In the genomic region with DNA sequence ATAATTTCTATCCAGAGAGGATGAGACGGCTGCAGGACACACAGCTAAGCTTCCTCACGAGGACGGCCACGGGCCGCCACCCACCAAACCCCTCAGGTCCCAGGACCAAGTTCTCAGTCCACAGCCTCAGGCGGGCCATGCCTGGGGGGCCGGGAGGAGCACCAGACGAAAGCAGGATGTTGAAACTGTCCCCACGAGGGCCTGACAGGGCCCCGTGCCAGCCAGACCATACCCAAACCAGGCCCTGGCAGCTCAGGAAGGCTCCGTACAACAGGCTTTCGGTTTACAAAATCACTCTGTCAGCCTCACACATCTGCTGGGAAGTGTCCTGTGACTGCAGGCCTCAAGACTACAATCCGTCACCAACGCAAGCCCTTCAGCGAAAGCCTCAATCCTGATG, we compare ENCODE assay signal across 20 cellular contexts. TPM values are rescaled to one million over a fixed set of nuclear protein-coding genes. Genes with fewer than 3 reads are reported as not detected.
DNase-seq lines count a peak whose midpoint lies in the region; ATAC-seq and TF ChIP-seq lines count a peak whose summit lies in the region.
"Had no signal": no experiment of that assay in that cellular context is flagged by ENCODE, and none has a peak within 500 bp of the region (broad histone marks: within the 10 kb centered on the region; RNA-seq: fewer than 3 reads in every experiment).

No MANE protein-coding gene starts in this region.

- no peaks in the 10 kb centered on the region for H3K27me3 ChIP-seq in left ventricle myocardium inferior (ENCODE audit: low read depth)
- H3K27me3 ChIP-seq in gastroesophageal sphincter: no peaks in the 10 kb centered on the region
- H3K27me3 ChIP-seq in subcutaneous abdominal adipose tissue (ENCODE audit: control insufficient read depth in 5 of 5, insufficient read depth in 4 of 5, low read length in 5 of 5): no peaks in the 10 kb centered on the region
- H3K27me3 ChIP-seq in prostate gland (replicated peaks; ENCODE audit: insufficient read depth): no peaks in the 10 kb centered on the region
- H3K27me3 ChIP-seq: tibial artery had no signal

- DNase-seq in left cardiac atrium (no peak), left ventricle myocardium inferior (no peak), prostate gland (ENCODE audit: low spot score) (no peak)
- DNase-seq: activated CD4-positive, alpha-beta memory T cell treated with anti-CD3 and anti-CD28 coated beads, Interleukin-2, amount 10 ng/mL, durations not matched to agents 7 days and 5 days; activated naive CD4-positive, alpha-beta T cell treated with anti-CD3 and anti-CD28 coated beads, Interleukin-2, amount 10 ng/mL, durations not matched to agents 7 days and 5 days; activated T-cell treated with anti-CD3 and anti-CD28 coated beads, Interleukin-2, amount 50 U/mL, for 24 hours; effector CD8-positive, alpha-beta T cell; immature natural killer cell; KG1; NCI-H510A; stimulated activated CD4-positive, alpha-beta T cell treated with anti-CD3 and anti-CD28 coated beads, Interleukin-15, amount 100 ng/mL, for 24 hours; WERI-Rb-1 had no signal

- H3K4me1 ChIP-seq in left ventricle myocardium inferior (no peaks in the 10 kb centered on the region), gastroesophageal sphincter (no peaks in the 10 kb centered on the region), subcutaneous abdominal adipose tissue (ENCODE audit: control insufficient read depth in 5 of 5, insufficient read depth in 5 of 5, low read length in 5 of 5) (peaks cover 0 to 22% (median 14%) of the 10 kb centered on the region in 5 donors), prostate gland (replicated peaks) (no peaks in the 10 kb centered on the region)
- H3K4me1 ChIP-seq: tibial artery had no signal

- peak; percentile 51 to 56 for ATAC-seq in left cardiac atrium
- ATAC-seq in gastroesophageal sphincter: peak; percentile 46
- ATAC-seq in HG02571 (IDR thresholded peaks at IDR 0.05; ENCODE audit: unreplicated experiment): no peak

- TF ChIP-seq EP300 in gastroesophageal sphincter (IDR thresholded peaks at IDR 0.05): no peak

- H3K27ac ChIP-seq in left ventricle myocardium inferior (replicated peaks): no peak overlapping the region
- H3K27ac ChIP-seq in gastroesophageal sphincter: no peak overlapping the region
- H3K27ac ChIP-seq in subcutaneous abdominal adipose tissue (ENCODE audit: low read depth, low read length): peak overlapping the region; percentile 43
- H3K27ac ChIP-seq in prostate gland: no peak overlapping the region
- H3K27ac ChIP-seq: tibial artery, WERI-Rb-1 had no signal

- H3K36me3 ChIP-seq in left ventricle myocardium inferior (peaks cover 88% of the 10 kb centered on the region), gastroesophageal sphincter (peaks cover 0 to 89% of the 10 kb centered on the region in 2 donors), subcutaneous abdominal adipose tissue (ENCODE audit: control insufficient read depth in 5 of 5, insufficient read depth in 5 of 5, low read length in 5 of 5) (peaks cover 0 to 94% (median 84%) of the 10 kb centered on the region in 5 donors), prostate gland (peaks cover 28 to 30% of the 10 kb centered on the region in 2 donors)

- 89 to 90% methylated on average over 3 to 12 of the region's 15 CpGs for whole genome bisulfite sequencing in gastroesophageal sphincter (ENCODE audit: low coverage in 1 of 2), 2 donors
- 82% methylated on average over 15 of the region's 15 CpGs for WGBS in prostate gland

- H3K9ac ChIP-seq in subcutaneous abdominal adipose tissue (ENCODE audit: low read length in 5 of 5): peak overlapping the region in 1 of 5 donors; percentile 57

- intact Hi-C loops in left cardiac atrium (cut with DNase I): no loop called here
- intact Hi-C loops in left ventricle myocardium inferior (cut with micrococcal nuclease): no loop called here
- intact Hi-C loops in prostate gland (cut with DNase I): no loop called here

- TF ChIP-seq CTCF in left ventricle myocardium inferior (IDR thresholded peaks at IDR 0.05; ENCODE audit: borderline replicate concordance) (no peak), gastroesophageal sphincter (IDR thresholded peaks at IDR 0.05) (no peak), prostate gland (IDR thresholded peaks at IDR 0.05) (no peak)

- no peaks in the 10 kb centered on the region for H3K9me3 ChIP-seq in left ventricle myocardium inferior (replicated peaks)
- no peaks in the 10 kb centered on the region for H3K9me3 ChIP-seq in gastroesophageal sphincter
- H3K9me3 ChIP-seq in subcutaneous abdominal adipose tissue (ENCODE audit: control insufficient read depth in 5 of 5, low read length in 5 of 5): no peaks in the 10 kb centered on the region
- H3K9me3 ChIP-seq in prostate gland: no peaks in the 10 kb centered on the region
- H3K9me3 ChIP-seq: tibial artery had no signal

- no peak overlapping the region for H3K4me3 ChIP-seq in left ventricle myocardium inferior
- no peak overlapping the region for H3K4me3 ChIP-seq in gastroesophageal sphincter
- no peak overlapping the region for H3K4me3 ChIP-seq in subcutaneous abdominal adipose tissue (ENCODE audit: low read depth in 1 of 5, low read length in 5 of 5)
- no peak overlapping the region for H3K4me3 ChIP-seq in prostate gland
- H3K4me3 ChIP-seq: tibial artery had no signal

- TF ChIP-seq POLR2A in gastroesophageal sphincter (IDR thresholded peaks at IDR 0.05) (no peak), prostate gland (IDR thresholded peaks at IDR 0.05) (no peak)

RNA-seq across cellular contexts. Expression of a gene that starts 14.5 kb away (rescaled TPM):
- total RNA-seq in left cardiac atrium (10 to 100 TPM; 33.6 to 36.6 TPM), left ventricle myocardium inferior (38.9 TPM), gastroesophageal sphincter (10 to 100 TPM; 35.8 to 47.3 (median 38.8) TPM), prostate gland (10 to 100 TPM; 53.5 to 78.5 TPM)

RNA-seq across cellular contexts. Expression of a gene that starts 14.5 kb away (rescaled TPM):
- total RNA-seq in left cardiac atrium (10 to 100 TPM; 34.3 to 44.6 TPM), left ventricle myocardium inferior (40.5 TPM), gastroesophageal sphincter (10 to 100 TPM; 15.1 to 42.2 (median 25.4) TPM), prostate gland (10 to 100 TPM; 52.8 to 57.6 TPM)

RNA-seq across cellular contexts. Expression of a gene that starts 17.5 kb away (rescaled TPM):
- total RNA-seq in left cardiac atrium: 1 to 10 TPM; 2.3 to 3.8 TPM
- 1.4 TPM for total RNA-seq in left ventricle myocardium inferior
- total RNA-seq in gastroesophageal sphincter: 1 to 10 TPM; 2.0 to 6.6 (median 3.3) TPM
- total RNA-seq in prostate gland: 1 to 10 TPM; 7.2 to 7.4 TPM

RNA-seq across cellular contexts. Expression of a gene that starts 42.5 kb away (rescaled TPM):
- not detected for total RNA-seq in left cardiac atrium
- not detected for total RNA-seq in left ventricle myocardium inferior
- total RNA-seq in gastroesophageal sphincter: 1 to 10 TPM in 2 of 4 donors, under 1 TPM in 1, not detected in 1; 0.47 to 1.5 (median 1.5) TPM
- 1 to 10 TPM in 1 of 2 donors, not detected in 1; 9.4 TPM for total RNA-seq in prostate gland
- total RNA-seq: A172; activated CD4-positive, alpha-beta memory T cell treated with anti-CD3 and anti-CD28 coated beads, Interleukin-2, amount 10 ng/mL, durations not matched to agents 7 days and 5 days; aorta; fibroblast of lung had no signal

RNA-seq across cellular contexts. Expression of a gene that starts 53.0 kb away (rescaled TPM):
- total RNA-seq in left cardiac atrium (not detected), left ventricle myocardium inferior (not detected), gastroesophageal sphincter (not detected), prostate gland (1 to 10 TPM in 1 of 2 donors, not detected in 1; 6.6 TPM)
- total RNA-seq: A172; activated CD4-positive, alpha-beta memory T cell treated with anti-CD3 and anti-CD28 coated beads, Interleukin-2, amount 10 ng/mL, durations not matched to agents 7 days and 5 days; aorta; fibroblast of lung; neural crest cell had no signal
